8 cellular contexts compared by ENCODE assay signal in the genomic region with DNA sequence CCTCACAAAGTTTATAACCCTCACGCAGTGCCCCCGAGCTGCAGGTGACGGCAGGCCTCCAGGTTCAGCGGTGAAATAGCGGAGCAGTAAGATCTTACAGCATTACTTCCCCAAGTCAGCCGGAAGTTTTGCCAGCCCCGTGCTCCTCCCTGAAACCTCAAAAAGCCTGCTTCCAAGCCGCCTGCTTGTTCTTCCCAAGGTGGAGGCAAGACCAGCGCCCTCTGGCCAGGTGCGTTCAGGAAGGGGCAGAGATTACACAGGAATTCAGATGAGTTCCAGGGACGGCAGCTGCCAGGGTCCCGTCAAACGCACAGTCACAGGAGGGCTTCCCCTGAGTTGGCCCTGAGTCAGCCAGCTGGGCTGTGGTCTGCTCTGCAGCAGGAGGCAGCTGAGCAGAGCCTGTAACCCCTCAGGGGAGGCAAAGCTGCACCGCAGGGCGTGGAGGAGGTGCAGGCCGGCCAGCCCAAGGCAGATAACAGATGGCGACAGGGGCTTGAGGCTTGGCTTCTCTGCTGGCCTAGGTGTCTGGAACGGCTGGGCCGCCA.
A peak's percentile ranks its signal among the peaks of the same experiment; 100 is the strongest.
DNase-seq lines count a peak whose midpoint lies in the region; ATAC-seq, FAIRE-seq and TF ChIP-seq lines count a peak whose summit lies in the region.

No MANE protein-coding gene starts in this region.

- H2BK120ac ChIP-seq in H1 (replicated peaks; ENCODE audit: low read depth, low read length): no peak overlapping the region

- intact Hi-C loops in mammary epithelial cell (cut with micrococcal nuclease): no loop called here
- intact Hi-C loops in MCF 10A (cut with micrococcal nuclease): no loop called here
- intact Hi-C loops in stomach (cut with DNase I; ENCODE audit: low total_unique reads): no loop called here

- H3K9me3 Mint-ChIP-seq in MCF 10A (ENCODE audit: unreplicated experiment): no peaks in the 10 kb centered on the region

- H3K23me2 ChIP-seq in H1 (ENCODE audit: low read depth, low read length): no peaks in the 10 kb centered on the region

- no peak overlapping the region for H2AK5ac ChIP-seq in H1 (ENCODE audit: low read depth, low read length)

- no peak overlapping the region for H2BK5ac ChIP-seq in H1 (ENCODE audit: low read depth, low read length)

- WGBS in H1 (ENCODE audit: extremely low coverage in 1 of 2, insufficient coverage in 1 of 2, insufficient read length in 1 of 2, insufficient replicate concordance in 2 of 2, low coverage in 1 of 2, low lambda C conversion rate in 2 of 2, missing lambda C conversion rate in 1 of 2), 2 experiments: 79% methylated on average over 19 of the region's 19 CpGs; no CpG with 5 or more reads in 1 of the 2 experiments
- 79% methylated on average over 13 of the region's 19 CpGs for WGBS in mammary epithelial cell (ENCODE audit: low coverage, missing lambda C conversion rate)
- WGBS in stomach, 5 donors: 43 to 68% (median 52%) methylated on average over 10 to 19 of the region's 19 CpGs

- no peak overlapping the region for H3K4ac ChIP-seq in H1 (replicated peaks; ENCODE audit: insufficient read length, low read depth, low read length)

- H2AFZ ChIP-seq in H1 (ENCODE audit: low read length): no peak overlapping the region
- H2AFZ ChIP-seq in mammary epithelial cell (ENCODE audit: low read depth, low read length): no peak overlapping the region

- no peak for FAIRE-seq in H1 (lab: Jason Lieb, UNC)

- H3K27me3 ChIP-seq in H1 (replicated peaks in 1 of 4; ENCODE audit: control insufficient read depth in 3 of 4, extremely low read depth in 1 of 4, insufficient read depth in 3 of 4, low read length in 3 of 4) (no peaks in the 10 kb centered on the region; a peak in 1 of 7 replicates), mammary epithelial cell (ENCODE audit: insufficient read depth, low read length) (no peaks in the 10 kb centered on the region), stomach (peaks cover 0 to 19% (median 0%) of the 10 kb centered on the region in 3 donors)

- no peak overlapping the region for H3K27ac ChIP-seq in H1 (ENCODE audit: low read depth, low read length)
- no peak overlapping the region for H3K27ac ChIP-seq in mammary epithelial cell (ENCODE audit: insufficient read depth, low read depth, low read length)
- H3K27ac ChIP-seq in stomach: no peak overlapping the region

- H3K4me3 ChIP-seq in H1 (ENCODE audit: extremely low read depth in 1 of 4, insufficient read depth in 2 of 4, low read depth in 3 of 4, low read length in 4 of 4) (no peak overlapping the region), mammary epithelial cell (replicated peaks in 1 of 3; ENCODE audit: insufficient read depth in 1 of 3, low read depth in 2 of 3, low read length in 3 of 3) (no peak overlapping the region), stomach (no peak overlapping the region)

- no peak for TF ChIP-seq POLR2A in H1 (IDR thresholded peaks at IDR 0.05; ENCODE audit: control extremely low read depth in 1 of 2, low read depth in 2 of 2, low read length in 2 of 2)
- TF ChIP-seq POLR2A in stomach (IDR thresholded peaks at IDR 0.05): no peak

- no peak overlapping the region for H4K91ac ChIP-seq in H1 (replicated peaks; ENCODE audit: insufficient read length, low read length)

- H3K9me3 ChIP-seq in H1 (ENCODE audit: insufficient read depth in 2 of 2, low read depth in 1 of 2, low read length in 1 of 2) (no peaks in the 10 kb centered on the region), mammary epithelial cell (replicated peaks; ENCODE audit: insufficient read depth, low read length) (no peaks in the 10 kb centered on the region), stomach (no peaks in the 10 kb centered on the region)

- in situ Hi-C loops in mammary epithelial cell (cut with MboI; ENCODE audit: low sequenced_read_pairs in 2 of 2): no loop called here

- H3K4me1 ChIP-seq in H1 (replicated peaks in 1 of 4; ENCODE audit: control insufficient read depth in 3 of 4, insufficient read depth in 4 of 4, low read length in 3 of 4) (peaks cover 0 to 40% (median 17%) of the 10 kb centered on the region in 4 experiments; a peak in 6 of 7 replicates), mammary epithelial cell (ENCODE audit: insufficient read depth, low read length) (no peaks in the 10 kb centered on the region), stomach (no peaks in the 10 kb centered on the region)

- DNase-seq in Daoy (ENCODE audit: low read depth) (peak; percentile 74), H1 (ENCODE audit: low read depth in 1 of 2, low spot score in 2 of 2) (no peak), mammary epithelial cell (no peak), MCF 10A (ENCODE audit: unreplicated experiment) (no peak), NOMO-1 treated with dmso at 0.1 percent for 144 hours (lab: John Stamatoyannopoulos, UW; ENCODE audit: unreplicated experiment) (no peak), stomach (no peak)

- peaks cover 10% of the 10 kb centered on the region for H3K27me3 Mint-ChIP-seq in MCF 10A (ENCODE audit: insufficient read depth, unreplicated experiment)

- H3K23ac ChIP-seq in H1 (ENCODE audit: insufficient read length): no peak overlapping the region

- ATAC-seq in GM21390 (IDR thresholded peaks at IDR 0.05; ENCODE audit: unreplicated experiment) (peak; percentile 68), HG03558 (IDR thresholded peaks at IDR 0.05; ENCODE audit: extremely low read depth, unreplicated experiment) (peak; percentile 72)

- H4K5ac ChIP-seq in H1 (ENCODE audit: insufficient read length, low read depth, low read length): no peak overlapping the region

- H3K4me1 Mint-ChIP-seq in MCF 10A (ENCODE audit: insufficient read depth, unreplicated experiment): peaks cover 5% of the 10 kb centered on the region

- H3K4me3 Mint-ChIP-seq in MCF 10A (ENCODE audit: unreplicated experiment): no peak overlapping the region

- no peaks in the 10 kb centered on the region for H4K20me1 ChIP-seq in H1 (replicated peaks in 1 of 2; ENCODE audit: control insufficient read depth in 1 of 2, insufficient read depth in 2 of 2, low read length in 2 of 2)
- no peaks in the 10 kb centered on the region for H4K20me1 ChIP-seq in mammary epithelial cell (ENCODE audit: insufficient read depth, low read length)

- TF ChIP-seq RAD21 in H1 (IDR thresholded peaks at IDR 0.05 in 1 of 2, conservative IDR thresholded peaks at IDR 0.05 in 1 of 2; ENCODE audit: low read depth in 2 of 2, low read length in 2 of 2): no peak

- no peak overlapping the region for H3K14ac ChIP-seq in H1 (ENCODE audit: insufficient read length)

- no peaks in the 10 kb centered on the region for H3K79me1 ChIP-seq in H1 (ENCODE audit: low read depth, low read length)

- H4K8ac ChIP-seq in H1 (ENCODE audit: extremely low read depth, insufficient read depth, low read length): no peak overlapping the region; the same call in 1 of the 2 replicates

- H3K4me2 ChIP-seq in H1 (ENCODE audit: insufficient read depth in 1 of 2, low read depth in 2 of 2, low read length in 2 of 2): no peak overlapping the region
- no peak overlapping the region for H3K4me2 ChIP-seq in mammary epithelial cell (ENCODE audit: insufficient read depth, low read depth, low read length)

- H3K9ac ChIP-seq in H1 (replicated peaks in 1 of 4; ENCODE audit: extremely low read depth in 1 of 4, low read depth in 3 of 4, low read length in 3 of 4): no peak overlapping the region; a peak in 2 of 7 replicates
- no peak overlapping the region for H3K9ac ChIP-seq in mammary epithelial cell (ENCODE audit: insufficient read depth, low read length)

- H3K18ac ChIP-seq in H1 (ENCODE audit: extremely low read depth, low read length): no peak overlapping the region

- H3K36me3 Mint-ChIP-seq in MCF 10A (ENCODE audit: insufficient read depth, unreplicated experiment): no peaks in the 10 kb centered on the region

- TF ChIP-seq EP300 in H1 (IDR thresholded peaks at IDR 0.05; ENCODE audit: borderline replicate concordance in 1 of 2, low read depth in 2 of 2, low read length in 2 of 2) (no peak), stomach (IDR thresholded peaks at IDR 0.05) (no peak)

- H2BK12ac ChIP-seq in H1 (ENCODE audit: low read depth, low read length): peak overlapping the region; percentile 63; the same call in 1 of the 2 replicates

- CTCF ChIA-PET in H1 (lab: Charles Lee; ENCODE audit: partially characterized antibody) (interaction anchor here (0.9 to 2.4 kb wide), 8 partner anchors 10 to 76 kb away, joined by 3 to 8 read pairs (median 3); no protein-coding TSS in a partner anchor), mammary epithelial cell (lab: Charles Lee; ENCODE audit: low non-redundant PET) (no interaction called here), MCF 10A (lab: Yijun Ruan, JAX) (no interaction called here)

- H3K79me2 ChIP-seq in H1 (ENCODE audit: control insufficient read depth in 1 of 2, insufficient read depth in 2 of 2, low read length in 2 of 2) (no peaks in the 10 kb centered on the region), mammary epithelial cell (ENCODE audit: insufficient read depth, low read length) (no peaks in the 10 kb centered on the region)

- H2BK20ac ChIP-seq in H1 (ENCODE audit: low read length): no peak overlapping the region

- no peak for TF ChIP-seq CTCF in H1 (IDR thresholded peaks at IDR 0.05; ENCODE audit: control extremely low read depth in 1 of 3, insufficient read depth in 1 of 3, low read depth in 1 of 3, low read length in 3 of 3)
- no peak for TF ChIP-seq CTCF in mammary epithelial cell (conservative IDR thresholded peaks at IDR 0.05 in 1 of 2, IDR thresholded peaks at IDR 0.05 in 1 of 2; ENCODE audit: extremely low read depth in 1 of 2, insufficient read depth in 1 of 2, low read depth in 1 of 2, low read length in 2 of 2)
- TF ChIP-seq CTCF in MCF 10A (IDR thresholded peaks at IDR 0.05; ENCODE audit: unreplicated experiment): no peak
- no peak for TF ChIP-seq CTCF in stomach (IDR thresholded peaks at IDR 0.05)

- BruUV-seq in mammary epithelial cell (replicated peaks; lab: Mats Ljungman, UMichigan): no TSS peak
- no TSS peak for BruUV-seq in MCF 10A (replicated peaks; lab: Mats Ljungman, UMichigan)

- dilution Hi-C loops in mammary epithelial cell (cut with HindIII; ENCODE audit: low sequenced_read_pairs): no loop called here

- no peaks in the 10 kb centered on the region for H3K36me3 ChIP-seq in H1 (ENCODE audit: control insufficient read depth in 2 of 4, insufficient read depth in 4 of 4, low read length in 3 of 4)
- H3K36me3 ChIP-seq in mammary epithelial cell (ENCODE audit: insufficient read depth, low read length): no peaks in the 10 kb centered on the region
- H3K36me3 ChIP-seq in stomach: no peaks in the 10 kb centered on the region

- H3K56ac ChIP-seq in H1 (replicated peaks; ENCODE audit: insufficient read length, low read depth, low read length): no peak overlapping the region

- no peak overlapping the region for H3K27ac Mint-ChIP-seq in MCF 10A (ENCODE audit: low read depth, unreplicated experiment)

- POLR2A ChIA-PET in H1 (lab: Charles Lee; ENCODE audit: partially characterized antibody) (interaction anchor here (0.8 to 1.0 kb wide), 2 partner anchors 25 to 207 kb away, joined by 3 read pairs; no protein-coding TSS in a partner anchor), MCF 10A (lab: Yijun Ruan, JAX) (no interaction called here)

- no peak overlapping the region; the same call in 1 of the 2 replicates for H2BK15ac ChIP-seq in H1 (ENCODE audit: low read length)

TF ChIP-seq in H1, 55 proteins besides CTCF, POLR2A, EP300 and RAD21 (continues in another document):
- TF ChIP-seq, protein P1, sequence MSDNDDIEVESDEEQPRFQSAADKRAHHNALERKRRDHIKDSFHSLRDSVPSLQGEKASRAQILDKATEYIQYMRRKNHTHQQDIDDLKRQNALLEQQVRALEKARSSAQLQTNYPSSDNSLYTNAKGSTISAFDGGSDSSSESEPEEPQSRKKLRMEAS (IDR thresholded peaks at IDR 0.05): peak; percentile 25; the same call in 1 of the 2 replicates
